17 cellular contexts compared by ENCODE assay signal in the genomic region with DNA sequence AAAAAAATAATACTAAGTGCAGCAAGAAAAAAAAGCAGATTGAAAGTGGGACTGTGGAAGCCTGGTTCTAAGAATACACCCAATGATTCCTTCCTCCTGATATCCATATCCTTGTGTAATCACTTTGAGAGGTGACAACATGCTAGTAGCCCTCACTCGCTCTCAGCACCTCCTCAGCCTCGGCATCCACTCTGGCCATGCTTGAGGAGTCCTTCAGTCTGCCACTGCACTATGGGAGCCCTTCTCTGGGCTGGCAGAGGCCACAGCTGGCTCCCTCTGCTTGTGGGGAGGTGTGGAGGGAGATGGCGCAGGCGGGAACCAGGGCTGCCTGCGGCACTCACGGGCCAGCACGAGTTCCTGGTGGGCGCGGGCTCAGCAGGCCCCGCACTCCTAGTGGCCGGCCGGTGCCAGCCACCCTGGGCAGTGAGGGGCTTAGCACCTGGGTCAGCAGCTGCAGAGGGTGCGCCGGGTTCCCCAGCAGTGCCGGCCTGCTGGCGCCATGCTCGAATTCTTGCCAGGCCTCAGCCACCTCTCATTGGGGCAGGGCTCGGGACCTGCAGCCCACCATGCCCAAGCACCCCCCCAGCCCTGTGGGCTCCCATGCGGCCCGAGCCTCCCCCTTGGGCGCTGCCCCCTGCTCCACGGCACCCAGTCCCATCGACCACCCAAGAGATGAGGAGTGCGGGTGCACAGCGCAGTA. TPM values are rescaled to one million over a fixed set of nuclear protein-coding genes. Genes with fewer than 3 reads are reported as not detected.
DNase-seq lines count a peak whose midpoint lies in the region; ATAC-seq, FAIRE-seq and TF ChIP-seq lines count a peak whose summit lies in the region.
"Had no signal": no experiment of that assay in that cellular context is flagged by ENCODE, and none has a peak within 500 bp of the region (broad histone marks: within the 10 kb centered on the region; RNA-seq: fewer than 3 reads in every experiment).

No MANE protein-coding gene starts in this region.

- H3K27me3 ChIP-seq in HepG2 (ENCODE audit: control insufficient read depth in 1 of 2, insufficient read depth in 2 of 2, low read length in 2 of 2), result no peaks in the 10 kb centered on the region
- H3K27me3 ChIP-seq in right lobe of liver, result no peaks in the 10 kb centered on the region
- no peaks in the 10 kb centered on the region for H3K27me3 ChIP-seq in left lung
- H3K27me3 ChIP-seq in neuronal stem cell (ENCODE audit: control insufficient read depth in 3 of 3, insufficient read depth in 3 of 3, low read depth in 1 of 3, low read length in 3 of 3), result no peaks in the 10 kb centered on the region

- TF ChIP-seq POLR2A in HepG2 (IDR thresholded peaks at IDR 0.05; ENCODE audit: insufficient read depth in 1 of 2, low read depth in 2 of 2, low read length in 2 of 2) (no peak), right lobe of liver (IDR thresholded peaks at IDR 0.05) (no peak)

- no peak overlapping the region for H2BK5ac ChIP-seq in neuronal stem cell (ENCODE audit: low read length)

- no peak overlapping the region for H3K4me2 ChIP-seq in HepG2 (ENCODE audit: low read depth, low read length)
- no peak overlapping the region for H3K4me2 ChIP-seq in neuronal stem cell (ENCODE audit: insufficient read depth, low read length, poor library complexity, severe bottlenecking)
- H3K4me2 ChIP-seq: A549, GM23338 had no signal

- no peak overlapping the region for H2BK120ac ChIP-seq in neuronal stem cell (ENCODE audit: low read depth, low read length)

- H2BK12ac ChIP-seq in neuronal stem cell (ENCODE audit: low read length), result no peak overlapping the region

- DNase-seq in HepG2 (ENCODE audit: low spot score), result no peak
- no peak for DNase-seq in right lobe of liver
- peak; percentile 57 to 65 for DNase-seq in left lung
- no peak for DNase-seq in neuronal stem cell (ENCODE audit: low spot score)
- no peak for DNase-seq in urothelium cell line (ENCODE audit: low spot score)
- DNase-seq in activated naive CD4-positive, alpha-beta T cell (lab: John Stamatoyannopoulos, UW), result no peak
- DNase-seq in activated CD4-positive, alpha-beta T cell treated with anti-CD3 and anti-CD28 coated beads, Interleukin-2, amount 10 ng/mL, durations not matched to agents 24 days and 14 days, result no peak
- DNase-seq: CD8-positive, alpha-beta T cell; COR-L47; DND-41; GDM1; H7 had no signal

- H3K79me1 ChIP-seq in neuronal stem cell (ENCODE audit: low read depth, low read length), result no peaks in the 10 kb centered on the region

- in situ Hi-C loops in HepG2 (cut with HindIII; ENCODE audit: extremely low pct_ligation_motif_present, low pct_unique_long_range_greater_than_20kb), result no loop called here

- H3K9me3 ChIP-seq in HepG2 (ENCODE audit: low read length) (no peaks in the 10 kb centered on the region), right lobe of liver (no peaks in the 10 kb centered on the region), left lung (peaks cover 0 to 3% of the 10 kb centered on the region in 2 donors), neuronal stem cell (replicated peaks in 1 of 2; ENCODE audit: control insufficient read depth in 2 of 2, insufficient read depth in 1 of 2, low read depth in 1 of 2, low read length in 2 of 2) (peaks cover 0 to 2% of the 10 kb centered on the region in 2 donors)
- H3K9me3 ChIP-seq: A549 had no signal

- H3K79me2 ChIP-seq in HepG2 (ENCODE audit: insufficient read depth, low read length), result peaks cover 21% of the 10 kb centered on the region

- H4K91ac ChIP-seq in neuronal stem cell (ENCODE audit: low read depth, low read length, poor library complexity), result no peak overlapping the region

- H2BK15ac ChIP-seq in neuronal stem cell (ENCODE audit: low read length), result no peak overlapping the region

- H2AK5ac ChIP-seq in neuronal stem cell (ENCODE audit: low read depth, low read length), result no peak overlapping the region

- H3K36me3 ChIP-seq in HepG2 (replicated peaks in 1 of 2; ENCODE audit: control insufficient read depth in 1 of 2, insufficient read depth in 2 of 2, low read length in 2 of 2), result no peaks in the 10 kb centered on the region
- no peaks in the 10 kb centered on the region for H3K36me3 ChIP-seq in right lobe of liver
- no peaks in the 10 kb centered on the region for H3K36me3 ChIP-seq in left lung
- no peaks in the 10 kb centered on the region for H3K36me3 ChIP-seq in neuronal stem cell (replicated peaks in 1 of 2; ENCODE audit: control insufficient read depth in 2 of 2, insufficient read depth in 2 of 2, low read length in 2 of 2)

- H2AFZ ChIP-seq in HepG2 (ENCODE audit: low read length) (no peak overlapping the region), neuronal stem cell (ENCODE audit: low read length) (no peak overlapping the region)
- H2AFZ ChIP-seq: GM23338 had no signal

- H3K27ac ChIP-seq in HepG2 (ENCODE audit: extremely low read length, insufficient read depth, low read length), result no peak overlapping the region
- no peak overlapping the region for H3K27ac ChIP-seq in right lobe of liver
- no peak overlapping the region for H3K27ac ChIP-seq in left lung
- H3K27ac ChIP-seq in neuronal stem cell (replicated peaks; ENCODE audit: low read length), result no peak overlapping the region
- H3K27ac ChIP-seq: A549, HL-60 had no signal

- no peak for TF ChIP-seq RAD21 in HepG2 (CRISPR knock-in tag; IDR thresholded peaks at IDR 0.05)

- no peak overlapping the region for H3K4me3 ChIP-seq in HepG2 (replicated peaks in 1 of 3; ENCODE audit: insufficient read depth in 1 of 3, low read depth in 2 of 3, low read length in 3 of 3)
- no peak overlapping the region for H3K4me3 ChIP-seq in right lobe of liver
- no peak overlapping the region for H3K4me3 ChIP-seq in left lung
- no peak overlapping the region for H3K4me3 ChIP-seq in neuronal stem cell (ENCODE audit: low read length in 2 of 2)
- H3K4me3 ChIP-seq: A549, GM23338 had no signal

- TF ChIP-seq EP300 in HepG2 (IDR thresholded peaks at IDR 0.05; ENCODE audit: low read depth in 2 of 2, low read length in 2 of 2) (no peak), HepG2 (CRISPR knock-in tag; IDR thresholded peaks at IDR 0.05; ENCODE audit: borderline replicate concordance) (no peak)

- peaks cover 6% of the 10 kb centered on the region for H3K27me3 Mint-ChIP-seq in activated CD4-positive, alpha-beta T cell treated with anti-CD3 and anti-CD28 coated beads, Interleukin-2, amount 10 ng/mL, durations not matched to agents 24 days and 14 days

- no peak overlapping the region for H3K4me3 Mint-ChIP-seq in activated CD4-positive, alpha-beta T cell treated with anti-CD3 and anti-CD28 coated beads, Interleukin-2, amount 10 ng/mL, durations not matched to agents 24 days and 14 days
- H3K4me3 Mint-ChIP-seq: CD14-positive monocyte; CD8-positive, alpha-beta T cell; GM23338 had no signal

- WGBS in HepG2 (ENCODE audit: low lambda C conversion rate), result 100% methylated on average over 2 of the region's 25 CpGs
- WGBS in right lobe of liver (ENCODE audit: insufficient coverage, low coverage, low lambda C conversion rate, missing lambda C conversion rate), result 93% methylated on average over 2 of the region's 25 CpGs
- WGBS in neuronal stem cell (ENCODE audit: extremely low coverage in 2 of 2, insufficient read length in 2 of 2, insufficient replicate concordance in 1 of 2), 2 donors, result no CpG with 5 or more reads among the region's 25 CpGs

- no peak overlapping the region for H3K4ac ChIP-seq in neuronal stem cell (ENCODE audit: low read length)

- H3K9ac ChIP-seq in HepG2 (ENCODE audit: insufficient read depth, low read depth, low read length), result no peak overlapping the region
- no peak overlapping the region for H3K9ac ChIP-seq in neuronal stem cell (ENCODE audit: low read depth, low read length, poor library complexity)

- no peaks in the 10 kb centered on the region for H3K36me3 Mint-ChIP-seq in activated CD4-positive, alpha-beta T cell treated with anti-CD3 and anti-CD28 coated beads, Interleukin-2, amount 10 ng/mL, durations not matched to agents 24 days and 14 days (ENCODE audit: low read depth)
- H3K36me3 Mint-ChIP-seq: CD14-positive monocyte; CD8-positive, alpha-beta T cell had no signal

- no peaks in the 10 kb centered on the region for H4K20me1 ChIP-seq in HepG2 (ENCODE audit: insufficient read depth, low read length)

- H4K8ac ChIP-seq in neuronal stem cell (ENCODE audit: low read depth, low read length), result no peak overlapping the region

- CTCF ChIA-PET in HepG2 (lab: Yijun Ruan, JAX; ENCODE audit: low intra/inter-chr PET ratio, low total read pairs), result no interaction called here

- FAIRE-seq in HepG2 (lab: Jason Lieb, UNC) (no peak), urothelium cell line (lab: Jason Lieb, UNC) (peak; percentile 48)
- FAIRE-seq: A549, GM12892 had no signal

- BruUV-seq in HepG2 (replicated peaks; lab: Mats Ljungman, UMichigan), result no TSS peak

- no peak overlapping the region for H3K18ac ChIP-seq in neuronal stem cell (ENCODE audit: low read length)

- intact Hi-C loops in HepG2 (cut with micrococcal nuclease; ENCODE audit: unreplicated experiment), result no loop called here
- intact Hi-C loops in right lobe of liver (cut with DNase I), result no loop called here
- intact Hi-C loops in left lung (cut with DNase I), result no loop called here
- intact Hi-C loops in activated CD4-positive, alpha-beta T cell treated with anti-CD3 and anti-CD28 coated beads, Interleukin-2, amount 10 ng/mL, durations not matched to agents 24 days and 14 days (cut with micrococcal nuclease), result no loop called here

- peak overlapping the region; percentile 21 for H3K14ac ChIP-seq in neuronal stem cell (ENCODE audit: low read length)

- POLR2A ChIA-PET in HepG2 (lab: Yijun Ruan, JAX), result interaction anchor here (0.7 to 2.2 kb wide), 3 partner anchors 11 to 28 kb away, joined by 3 to 11 read pairs (median 3); a partner anchor contains a TSS

- H3K4me1 Mint-ChIP-seq in activated CD4-positive, alpha-beta T cell treated with anti-CD3 and anti-CD28 coated beads, Interleukin-2, amount 10 ng/mL, durations not matched to agents 24 days and 14 days, result no peaks in the 10 kb centered on the region

- peaks cover 32% of the 10 kb centered on the region for H3K4me1 ChIP-seq in HepG2 (ENCODE audit: insufficient read depth, low read length)
- peaks cover 0 to 17% (median 6%) of the 10 kb centered on the region in 4 donors for H3K4me1 ChIP-seq in right lobe of liver
- H3K4me1 ChIP-seq in left lung, result peaks cover 3 to 19% of the 10 kb centered on the region in 2 donors
- no peaks in the 10 kb centered on the region for H3K4me1 ChIP-seq in neuronal stem cell (ENCODE audit: control insufficient read depth in 2 of 2, insufficient read depth in 1 of 2, low read depth in 1 of 2, low read length in 2 of 2)
- H3K4me1 ChIP-seq: A549 had no signal

- ATAC-seq in HepG2, result peak; percentile 35; the same call in 2 of the 3 replicates
- ATAC-seq in right lobe of liver, result no peak
- peak; percentile 33 for ATAC-seq in left lung
- ATAC-seq: A549; CD8-positive, alpha-beta T cell; GM23338 had no signal

- H3K23ac ChIP-seq in neuronal stem cell (ENCODE audit: low read depth, low read length, poor library complexity), result no peak overlapping the region

- H3K9me3 Mint-ChIP-seq in activated CD4-positive, alpha-beta T cell treated with anti-CD3 and anti-CD28 coated beads, Interleukin-2, amount 10 ng/mL, durations not matched to agents 24 days and 14 days, result no peaks in the 10 kb centered on the region

- TF ChIP-seq CTCF in HepG2 (CRISPR knock-in tag; IDR thresholded peaks at IDR 0.05), result no peak
- TF ChIP-seq CTCF in right lobe of liver (IDR thresholded peaks at IDR 0.05), result no peak
- TF ChIP-seq CTCF in left lung (IDR thresholded peaks at IDR 0.05), result no peak

- H3K27ac Mint-ChIP-seq in activated CD4-positive, alpha-beta T cell treated with anti-CD3 and anti-CD28 coated beads, Interleukin-2, amount 10 ng/mL, durations not matched to agents 24 days and 14 days, result no peak overlapping the region
- H3K27ac Mint-ChIP-seq: CD8-positive, alpha-beta T cell; GM23338 had no signal

RNA-seq across cellular contexts. Expression of a gene that starts 24.5 kb away (rescaled TPM):
- total RNA-seq in HepG2 (2016; rRNA removed; fragmentation: Illumina TruSeq; extraction: Trizol) (1,596 and 1,895 TPM in 2 replicates), right lobe of liver (1,000 to 10,000 TPM; 1,892 to 2,891 (median 2,149) TPM), left lung (100 to 1,000 TPM; 605 to 636 TPM)
- 296 and 300 TPM in 2 replicates for total RNA-seq in HepG2 (2016; cell fraction: cytosol; rRNA removed; fragmentation: Illumina TruSeq; extraction: Trizol; ENCODE audit: low read depth)
- total RNA-seq in HepG2 (2016; cell fraction: insoluble cytoplasmic fraction; rRNA removed; fragmentation: Illumina TruSeq; extraction: Trizol), result 1,577 and 1,852 TPM in 2 replicates
- 957 and 1,066 TPM in 2 replicates for total RNA-seq in HepG2 (2016; cell fraction: membrane; rRNA removed; fragmentation: Illumina TruSeq; extraction: Trizol)
- total RNA-seq in HepG2 (2016; cell fraction: nucleus; rRNA removed; fragmentation: Illumina TruSeq; extraction: Trizol), result 1,184 and 1,437 TPM in 2 replicates
- polyA plus RNA-seq in HepG2 (2011; rRNA removed), result 1,422 and 2,083 TPM in 2 replicates
- polyA plus RNA-seq in HepG2 (2011; cell fraction: cytosol; rRNA removed), result 1,126 and 1,365 TPM in 2 replicates
- 348 and 391 TPM in 2 replicates for polyA plus RNA-seq in HepG2 (2011; cell fraction: nucleus; rRNA removed)
- 1,145 and 1,833 TPM in 2 replicates for polyA plus RNA-seq in HepG2 (2012)
- 164 and 181 TPM in 2 replicates for polyA plus RNA-seq in HepG2 (2016; cell fraction: cytosol; fragmentation: Illumina TruSeq; extraction: Trizol; ENCODE audit: low read depth)
- 1,195 and 1,209 TPM in 2 replicates for polyA plus RNA-seq in HepG2 (2016; cell fraction: insoluble cytoplasmic fraction; fragmentation: Illumina TruSeq; extraction: Trizol; ENCODE audit: low read depth)
- polyA plus RNA-seq in HepG2 (2016; cell fraction: membrane; fragmentation: Illumina TruSeq; extraction: Trizol; ENCODE audit: low read depth), result 458 and 520 TPM in 2 replicates
- 1,480 and 1,518 TPM in 2 replicates for polyA plus RNA-seq in HepG2 (2016; cell fraction: nucleus; fragmentation: Illumina TruSeq; extraction: Trizol; ENCODE audit: insufficient read depth, low read depth)
- 1.0 and 783 TPM in 2 replicates for polyA minus RNA-seq in HepG2 (2011; rRNA and poly(A)+ RNA removed; ENCODE audit: low replicate concordance)
- 1,217 and 1,367 TPM in 2 replicates for polyA minus RNA-seq in HepG2 (2011; cell fraction: cytosol; rRNA and poly(A)+ RNA removed)
- 527 and 880 TPM in 2 replicates for polyA minus RNA-seq in HepG2 (2011; cell fraction: nucleus; rRNA and poly(A)+ RNA removed)
- polyA plus RNA-seq in neuronal stem cell (2013, experiment 1 of 2), result 3.8 TPM
- 4.1 TPM for polyA plus RNA-seq in neuronal stem cell (2013, experiment 2 of 2)
- not detected in 2 replicates for total RNA-seq in activated CD4-positive, alpha-beta T cell treated with anti-CD3 and anti-CD28 coated beads, Interleukin-2, amount 10 ng/mL, durations not matched to agents 24 days and 14 days

Comparison
In these comparisons a context has a peak if more than half of its experiments do, and no peak if none do; other contexts are left out.
1. ATAC-seq: peak in HepG2 (single experiment) and left lung (single experiment); none in right lobe of liver (0 of 4).
2. DNase-seq: peak in left lung (2 of 2); none in HepG2 (single experiment), right lobe of liver (0 of 3), neuronal stem cell (single experiment), urothelium cell line (single experiment), activated naive CD4-positive, alpha-beta T cell (0 of 4) and activated CD4-positive, alpha-beta T cell treated with anti-CD3 and anti-CD28 coated beads, Interleukin-2, amount 10 ng/mL, durations not matched to agents 24 days and 14 days (single experiment).
3. RNA of a gene that starts 24.5 kb away (total RNA-seq): 1,892 to 2,891 TPM in right lobe of liver, 296 to 1,895 TPM in HepG2 and 605 to 636 TPM in left lung; not detected in activated CD4-positive, alpha-beta T cell treated with anti-CD3 and anti-CD28 coated beads, Interleukin-2, amount 10 ng/mL, durations not matched to agents 24 days and 14 days; every median in the first group is over 100 times any median in the second.